ENCODE assay signal across 16 cellular contexts in genomic region chr9:18457498-18457897, GRCh38. TPM values are rescaled to one million over a fixed set of nuclear protein-coding genes. Genes with fewer than 3 reads are reported as not detected.
"Had no signal": no experiment of that assay in that cellular context is flagged by ENCODE, and none has a peak within 500 bp of the region (broad histone marks: within the 10 kb centered on the region; RNA-seq: fewer than 3 reads in every experiment).

No MANE protein-coding gene starts in this region.

- H3K4me3 Mint-ChIP-seq: activated CD4-positive, alpha-beta memory T cell treated with anti-CD3 and anti-CD28 coated beads for 36 hours; activated naive CD8-positive, alpha-beta T cell treated with anti-CD3 and anti-CD28 coated beads for 36 hours; activated T-cell treated with anti-CD3 and anti-CD28 coated beads, Interleukin-2, amount 50 U/mL, for 72 hours; nephron had no signal

- H3K9me3 Mint-ChIP-seq: activated CD4-positive, alpha-beta memory T cell treated with anti-CD3 and anti-CD28 coated beads for 36 hours; activated naive CD8-positive, alpha-beta T cell treated with anti-CD3 and anti-CD28 coated beads for 36 hours; activated T-cell treated with anti-CD3 and anti-CD28 coated beads, Interleukin-2, amount 50 U/mL, for 72 hours; nephron had no signal

- H3K27me3 Mint-ChIP-seq: activated naive CD8-positive, alpha-beta T cell treated with anti-CD3 and anti-CD28 coated beads for 36 hours had no signal

- H3K36me3 ChIP-seq: breast epithelium, transverse colon had no signal

- H3K4me1 ChIP-seq: breast epithelium had no signal

- H3K4me1 Mint-ChIP-seq: activated naive CD8-positive, alpha-beta T cell treated with anti-CD3 and anti-CD28 coated beads for 36 hours; nephron had no signal

- H3K27me3 ChIP-seq: breast epithelium, transverse colon had no signal

- DNase-seq: activated CD4-positive, alpha-beta memory T cell treated with anti-CD3 and anti-CD28 coated beads for 36 hours; activated CD8-positive, alpha-beta memory T cell treated with anti-CD3 and anti-CD28 coated beads, Interleukin-2, amount 50 U/mL, for 4 hours; activated gamma-delta T cell treated with Interleukin-2 at 50 U/mL for 16 hours; activated naive CD8-positive, alpha-beta T cell treated with anti-CD3 and anti-CD28 coated beads for 36 hours; activated T-cell treated with anti-CD3 and anti-CD28 coated beads, Interleukin-2, amount 50 U/mL, for 72 hours; anterior cingulate cortex; mesenchymal stem cell; occipital lobe; stimulated activated CD4-positive, alpha-beta T cell treated with anti-CD3 and anti-CD28 coated beads, Interleukin-12 subunit alpha, Interleukin-12 subunit beta, amount 100 ng/mL, for 4 hours; stimulated activated naive CD4-positive, alpha-beta T cell; substantia nigra; T-helper 9 cell; transverse colon had no signal

- H3K27ac Mint-ChIP-seq: activated CD4-positive, alpha-beta memory T cell treated with anti-CD3 and anti-CD28 coated beads for 36 hours; activated naive CD8-positive, alpha-beta T cell treated with anti-CD3 and anti-CD28 coated beads for 36 hours; activated T-cell treated with anti-CD3 and anti-CD28 coated beads, Interleukin-2, amount 50 U/mL, for 72 hours; nephron had no signal

- H3K27ac ChIP-seq: breast epithelium, transverse colon, VCaP had no signal

- H3K9me3 ChIP-seq: breast epithelium, transverse colon had no signal

- H3K4me3 ChIP-seq: breast epithelium, transverse colon had no signal

- H3K36me3 Mint-ChIP-seq: activated CD4-positive, alpha-beta memory T cell treated with anti-CD3 and anti-CD28 coated beads for 36 hours; activated naive CD8-positive, alpha-beta T cell treated with anti-CD3 and anti-CD28 coated beads for 36 hours had no signal

RNA-seq across cellular contexts. Expression of gene ADAMTSL1, which starts 16.5 kb away (rescaled TPM):
- total RNA-seq: activated CD4-positive, alpha-beta memory T cell treated with anti-CD3 and anti-CD28 coated beads for 36 hours; activated naive CD8-positive, alpha-beta T cell treated with anti-CD3 and anti-CD28 coated beads for 36 hours; activated T-cell treated with anti-CD3 and anti-CD28 coated beads, Interleukin-2, amount 50 U/mL, for 72 hours had no signal
